In genomic region chr22:42500836-42501179, GRCh38 we compare ENCODE assay signal across 2 cellular contexts.
TF ChIP-seq lines count a peak whose summit lies in the region.

No MANE protein-coding gene starts in this region.

TF ChIP-seq in IMR-90, 13 proteins besides CTCF, POLR2A, EP300 and RAD21:
- TF ChIP-seq, protein P1, sequence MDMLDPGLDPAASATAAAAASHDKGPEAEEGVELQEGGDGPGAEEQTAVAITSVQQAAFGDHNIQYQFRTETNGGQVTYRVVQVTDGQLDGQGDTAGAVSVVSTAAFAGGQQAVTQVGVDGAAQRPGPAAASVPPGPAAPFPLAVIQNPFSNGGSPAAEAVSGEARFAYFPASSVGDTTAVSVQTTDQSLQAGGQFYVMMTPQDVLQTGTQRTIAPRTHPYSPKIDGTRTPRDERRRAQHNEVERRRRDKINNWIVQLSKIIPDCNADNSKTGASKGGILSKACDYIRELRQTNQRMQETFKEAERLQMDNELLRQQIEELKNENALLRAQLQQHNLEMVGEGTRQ (IDR thresholded peaks at IDR 0.05; ENCODE audit: low read depth, low read length), result no peak
- TF ChIP-seq RFX5 (IDR thresholded peaks at IDR 0.05; ENCODE audit: low read depth, low read length) (no peak), RCOR1 (IDR thresholded peaks at IDR 0.05; ENCODE audit: insufficient replicate concordance, low read length) (no peak), CEBPB (IDR thresholded peaks at IDR 0.05; ENCODE audit: low read depth, low read length) (no peak), MAFK (IDR thresholded peaks at IDR 0.05; ENCODE audit: low read depth, low read length) (no peak), FOS (IDR thresholded peaks at IDR 0.05; ENCODE audit: low read depth, low read length) (no peak), NFE2L2 (IDR thresholded peaks at IDR 0.05; ENCODE audit: low read depth, low read length) (no peak), SMC3 (IDR thresholded peaks at IDR 0.05; ENCODE audit: low read depth, low read length) (no peak), MXI1 (IDR thresholded peaks at IDR 0.05; ENCODE audit: borderline replicate concordance, low read depth, low read length) (no peak), MAZ (IDR thresholded peaks at IDR 0.05; ENCODE audit: borderline replicate concordance, low read depth, low read length) (no peak), BHLHE40 (IDR thresholded peaks at IDR 0.05; ENCODE audit: low read depth, low read length) (no peak), CHD1 (IDR thresholded peaks at IDR 0.05; ENCODE audit: low read depth, low read length) (no peak), ELK1 (IDR thresholded peaks at IDR 0.05; ENCODE audit: borderline replicate concordance, low read depth, low read length) (no peak)

TF ChIP-seq in endothelial cell of umbilical vein, 7 proteins besides CTCF, POLR2A, EP300 and RAD21:
- TF ChIP-seq, protein P2, sequence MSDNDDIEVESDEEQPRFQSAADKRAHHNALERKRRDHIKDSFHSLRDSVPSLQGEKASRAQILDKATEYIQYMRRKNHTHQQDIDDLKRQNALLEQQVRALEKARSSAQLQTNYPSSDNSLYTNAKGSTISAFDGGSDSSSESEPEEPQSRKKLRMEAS (IDR thresholded peaks at IDR 0.05; ENCODE audit: insufficient read depth, insufficient read length), result no peak
- TF ChIP-seq FOS (IDR thresholded peaks at IDR 0.05; ENCODE audit: borderline replicate concordance, insufficient read depth, low read length), result no peak
- no peak for TF ChIP-seq JUN (IDR thresholded peaks at IDR 0.05; ENCODE audit: borderline replicate concordance, insufficient read depth, insufficient read length, low read depth)
- no peak for TF ChIP-seq POLR2AphosphoS5 (IDR thresholded peaks at IDR 0.05; ENCODE audit: insufficient read depth, low read depth, low read length)
- no peak for TF ChIP-seq MYC (IDR thresholded peaks at IDR 0.05; ENCODE audit: low read depth, low read length)
- TF ChIP-seq GATA2 (IDR thresholded peaks at IDR 0.05; ENCODE audit: insufficient read depth, insufficient read length, low read depth, low read length), result no peak
- no peak for TF ChIP-seq EZH2 (IDR thresholded peaks at IDR 0.05; ENCODE audit: borderline replicate concordance, low read depth, low read length, severe bottlenecking)
